18 cellular contexts compared by ENCODE assay signal in genomic region chr7:156460861-156461632, GRCh38.
DNase-seq lines count a peak whose midpoint lies in the region; ATAC-seq and TF ChIP-seq lines count a peak whose summit lies in the region.
"Had no signal": no experiment of that assay in that cellular context is flagged by ENCODE, and none has a peak within 500 bp of the region (broad histone marks: within the 10 kb centered on the region; RNA-seq: fewer than 3 reads in every experiment).

No MANE protein-coding gene starts in this region.

- H3K27me3 ChIP-seq in osteoblast (ENCODE audit: insufficient read depth, low read length) (no peaks in the 10 kb centered on the region), Karpas-422 (ENCODE audit: low read length) (no peaks in the 10 kb centered on the region)

- no peaks in the 10 kb centered on the region for H3K4me1 ChIP-seq in osteoblast (ENCODE audit: insufficient read depth, low read length)
- no peaks in the 10 kb centered on the region for H3K4me1 ChIP-seq in Karpas-422 (ENCODE audit: low read length)

- no peak for TF ChIP-seq CTCF in osteoblast (IDR thresholded peaks at IDR 0.05; ENCODE audit: extremely low read depth, low read depth, low read length)

- H4K20me1 ChIP-seq in osteoblast (ENCODE audit: insufficient read depth, low read length) (no peaks in the 10 kb centered on the region), Karpas-422 (ENCODE audit: insufficient read depth, low read depth, low read length) (no peaks in the 10 kb centered on the region)

- H3K4me2 ChIP-seq in osteoblast (ENCODE audit: insufficient read depth, low read length) = no peak overlapping the region
- H3K4me2 ChIP-seq in Karpas-422 (ENCODE audit: low read depth, low read length, poor library complexity, severe bottlenecking) = no peak overlapping the region

- no peak overlapping the region for H3K27ac ChIP-seq in osteoblast (ENCODE audit: low read depth, low read length)
- no peak overlapping the region for H3K27ac ChIP-seq in Karpas-422 (ENCODE audit: low read length)
- H3K27ac ChIP-seq: neutrophil had no signal

- no peak overlapping the region for H2AFZ ChIP-seq in osteoblast (ENCODE audit: low read length)
- no peak overlapping the region for H2AFZ ChIP-seq in Karpas-422 (ENCODE audit: low read length)

- no peak overlapping the region for H3K9ac ChIP-seq in Karpas-422 (ENCODE audit: low read length)

- H3K4me3 ChIP-seq in Jurkat, Clone E6-1 (ENCODE audit: low read length) = no peak overlapping the region
- no peak overlapping the region for H3K4me3 ChIP-seq in osteoblast (ENCODE audit: insufficient read depth, low read length)
- no peak overlapping the region for H3K4me3 ChIP-seq in Karpas-422 (ENCODE audit: low read length)
- H3K4me3 ChIP-seq: lung had no signal

- H3K9me2 ChIP-seq in Karpas-422 (replicated peaks; ENCODE audit: insufficient read depth, low read length) = no peaks in the 10 kb centered on the region

- H3K36me3 ChIP-seq in osteoblast (ENCODE audit: insufficient read depth, low read length) (no peaks in the 10 kb centered on the region), Karpas-422 (ENCODE audit: insufficient read depth, low read length) (no peaks in the 10 kb centered on the region)
- H3K36me3 ChIP-seq: neutrophil had no signal

- H3K9me3 ChIP-seq in osteoblast (ENCODE audit: low read depth, low read length) (no peaks in the 10 kb centered on the region), Karpas-422 (ENCODE audit: low read length) (no peaks in the 10 kb centered on the region)
- H3K9me3 ChIP-seq: neutrophil had no signal

- ATAC-seq in GM21423 (IDR thresholded peaks at IDR 0.05; ENCODE audit: unreplicated experiment) = no peak
- ATAC-seq: CD8-positive, alpha-beta T cell had no signal

- DNase-seq in Jurkat, Clone E6-1 (ENCODE audit: low read depth, low spot score) = peak; percentile 36
- DNase-seq in NCI-H2029 (lab: John Stamatoyannopoulos, UW) (peak; percentile 43), SW480 (ENCODE audit: low spot score) (peak; percentile 88), osteoblast (ENCODE audit: insufficient read length, low spot score, missing footprints) (peak; percentile 17), Karpas-422 (no peak), hippocampal formation (lab: John Stamatoyannopoulos, UW) (no peak)
- DNase-seq: activated CD8-positive, alpha-beta memory T cell treated with anti-CD3 and anti-CD28 coated beads, Interleukin-2, amount 50 U/mL, for 48 hours; activated naive CD8-positive, alpha-beta T cell treated with anti-CD3 and anti-CD28 coated beads for 36 hours; CD8-positive, alpha-beta T cell; foreskin fibroblast; NCI-H1436; NCI-H510A; RPMI8226; stimulated activated CD4-positive, alpha-beta T cell treated with anti-CD3 and anti-CD28 coated beads, Interleukin-4, amount 100 ng/mL, for 24 hours; stimulated activated naive CD4-positive, alpha-beta T cell treated with Interleukin-2 at 50 U/mL for 16 hours had no signal

- H3K79me2 ChIP-seq in osteoblast (ENCODE audit: insufficient read depth, low read length) (no peaks in the 10 kb centered on the region), Karpas-422 (ENCODE audit: low read length) (no peaks in the 10 kb centered on the region)

Comparison
In these comparisons a context has a peak if more than half of its experiments do, and no peak if none do; other contexts are left out.
1. DNase-seq: peak in Jurkat, Clone E6-1 (single experiment), NCI-H2029 (single experiment), SW480 (single experiment) and osteoblast (single experiment); none in Karpas-422 (single experiment) and hippocampal formation (0 of 2).